In the genomic region with DNA sequence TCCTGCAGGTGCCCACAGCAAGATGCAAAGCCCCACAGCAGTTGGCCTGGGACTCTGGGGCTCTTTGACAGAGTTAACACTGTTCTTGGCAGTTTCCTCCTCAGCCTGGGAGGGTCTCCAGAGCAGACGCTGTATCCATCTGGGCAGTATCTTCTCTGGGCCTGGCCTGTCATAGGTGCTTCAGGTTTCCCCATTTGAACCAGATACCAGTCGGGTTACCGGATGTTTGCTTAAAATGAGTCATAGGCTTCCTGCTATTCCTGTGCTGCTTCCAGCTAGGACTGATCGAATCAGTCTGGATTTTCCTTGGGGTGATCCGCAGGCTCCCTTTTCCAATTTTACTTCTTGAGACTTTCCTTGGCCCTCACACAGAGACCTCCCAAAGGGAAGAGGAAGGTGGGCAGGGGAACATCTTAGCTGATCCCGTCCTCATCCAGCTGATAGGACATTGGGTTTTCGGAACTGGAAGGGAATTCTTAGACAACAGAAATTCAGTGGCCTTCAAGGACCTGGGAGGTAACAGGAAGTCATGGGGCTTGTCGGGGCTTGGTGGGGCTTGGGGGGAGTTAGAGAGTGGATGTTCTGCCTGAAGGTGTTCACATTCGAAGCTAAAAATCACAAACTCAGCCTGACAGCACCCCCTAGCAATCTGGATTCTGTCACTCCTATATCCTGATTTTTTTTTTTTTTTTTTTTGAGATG, we compare ENCODE assay signal across 1 cellular context.
TF ChIP-seq lines count a peak whose summit lies in the region.

No MANE protein-coding gene starts in this region.

TF ChIP-seq in HCT116, 20 proteins besides CTCF, POLR2A, EP300 and RAD21 (continued from another document):
- TF ChIP-seq, protein P1, sequence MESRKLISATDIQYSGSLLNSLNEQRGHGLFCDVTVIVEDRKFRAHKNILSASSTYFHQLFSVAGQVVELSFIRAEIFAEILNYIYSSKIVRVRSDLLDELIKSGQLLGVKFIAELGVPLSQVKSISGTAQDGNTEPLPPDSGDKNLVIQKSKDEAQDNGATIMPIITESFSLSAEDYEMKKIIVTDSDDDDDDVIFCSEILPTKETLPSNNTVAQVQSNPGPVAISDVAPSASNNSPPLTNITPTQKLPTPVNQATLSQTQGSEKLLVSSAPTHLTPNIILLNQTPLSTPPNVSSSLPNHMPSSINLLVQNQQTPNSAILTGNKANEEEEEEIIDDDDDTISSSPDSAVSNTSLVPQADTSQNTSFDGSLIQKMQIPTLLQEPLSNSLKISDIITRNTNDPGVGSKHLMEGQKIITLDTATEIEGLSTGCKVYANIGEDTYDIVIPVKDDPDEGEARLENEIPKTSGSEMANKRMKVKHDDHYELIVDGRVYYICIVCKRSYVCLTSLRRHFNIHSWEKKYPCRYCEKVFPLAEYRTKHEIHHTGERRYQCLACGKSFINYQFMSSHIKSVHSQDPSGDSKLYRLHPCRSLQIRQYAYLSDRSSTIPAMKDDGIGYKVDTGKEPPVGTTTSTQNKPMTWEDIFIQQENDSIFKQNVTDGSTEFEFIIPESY (IDR thresholded peaks at IDR 0.05; ENCODE audit: extremely low read depth, insufficient replicate concordance, low read length): no peak
- TF ChIP-seq CEBPB (IDR thresholded peaks at IDR 0.05; ENCODE audit: low read depth) (no peak), EGR1 (IDR thresholded peaks at IDR 0.05; ENCODE audit: low read depth) (no peak)
- TF ChIP-seq, protein P2, sequence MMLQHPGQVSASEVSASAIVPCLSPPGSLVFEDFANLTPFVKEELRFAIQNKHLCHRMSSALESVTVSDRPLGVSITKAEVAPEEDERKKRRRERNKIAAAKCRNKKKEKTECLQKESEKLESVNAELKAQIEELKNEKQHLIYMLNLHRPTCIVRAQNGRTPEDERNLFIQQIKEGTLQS (IDR thresholded peaks at IDR 0.05): no peak
